Comparison of ENCODE assay signal across 8 cellular contexts in genomic region chr16:1645914-1646525, GRCh38.
A peak's percentile ranks its signal among the peaks of the same experiment; 100 is the strongest.
DNase-seq lines count a peak whose midpoint lies in the region; ATAC-seq and TF ChIP-seq lines count a peak whose summit lies in the region.

No MANE protein-coding gene starts in this region.

- H3K4me3 Mint-ChIP-seq in activated naive CD8-positive, alpha-beta T cell treated with anti-CD3 and anti-CD28 coated beads, Interleukin-2, amount 50 U/mL, for 24 hours, result no peak overlapping the region

- peak overlapping the region; percentile 35; the same call in 1 of the 2 replicates for H3K27ac ChIP-seq in RWPE1

- peaks cover 43% of the 10 kb centered on the region for H3K36me3 Mint-ChIP-seq in activated naive CD8-positive, alpha-beta T cell treated with anti-CD3 and anti-CD28 coated beads, Interleukin-2, amount 50 U/mL, for 24 hours (ENCODE audit: low read depth)

- ATAC-seq in activated naive CD8-positive, alpha-beta T cell treated with anti-CD3 and anti-CD28 coated beads, Interleukin-2, amount 50 U/mL, for 24 hours, result peak; percentile 80
- no peak for ATAC-seq in HG02588 (IDR thresholded peaks at IDR 0.05; ENCODE audit: unreplicated experiment)
- ATAC-seq in HG02798 (IDR thresholded peaks at IDR 0.05; ENCODE audit: poor library complexity, unreplicated experiment), result no peak
- ATAC-seq in HG03280 (IDR thresholded peaks at IDR 0.05; ENCODE audit: unreplicated experiment), result no peak
- ATAC-seq in GM18909 (IDR thresholded peaks at IDR 0.05; ENCODE audit: poor library complexity, unreplicated experiment), result no peak

- CTCF ChIA-PET in RWPE1 (lab: Yijun Ruan, JAX), result no interaction called here

- H3K4me1 Mint-ChIP-seq in activated naive CD8-positive, alpha-beta T cell treated with anti-CD3 and anti-CD28 coated beads, Interleukin-2, amount 50 U/mL, for 24 hours, result peaks cover 31% of the 10 kb centered on the region

- H3K9me3 Mint-ChIP-seq in activated naive CD8-positive, alpha-beta T cell treated with anti-CD3 and anti-CD28 coated beads, Interleukin-2, amount 50 U/mL, for 24 hours, result no peaks in the 10 kb centered on the region

- no peak for TF ChIP-seq CTCF in RWPE1 (conservative IDR thresholded peaks at IDR 0.05; ENCODE audit: low read depth)

- DNase-seq in DMS53 treated with DMSO at 0.1 percent for 48 hours (lab: John Stamatoyannopoulos, UW; ENCODE audit: unreplicated experiment), result peak; percentile 86
- DNase-seq in RWPE1 (ENCODE audit: low spot score), result peak; percentile 34
- peak; percentile 27 for DNase-seq in activated naive CD8-positive, alpha-beta T cell treated with anti-CD3 and anti-CD28 coated beads, Interleukin-2, amount 50 U/mL, for 24 hours
- DNase-seq in stimulated activated CD4-positive, alpha-beta T cell treated with anti-CD3 and anti-CD28 coated beads, Interleukin-12 subunit alpha, Interleukin-12 subunit beta, amount 100 ng/mL, for 24 hours (ENCODE audit: low read depth in 2 of 2), result peak; percentile 5 to 21

- peak overlapping the region; percentile 40 for H3K27ac Mint-ChIP-seq in activated naive CD8-positive, alpha-beta T cell treated with anti-CD3 and anti-CD28 coated beads, Interleukin-2, amount 50 U/mL, for 24 hours

- POLR2A ChIA-PET in RWPE1 (lab: Yijun Ruan, JAX; ENCODE audit: low non-redundant PET), result no interaction called here

- H3K27me3 Mint-ChIP-seq in activated naive CD8-positive, alpha-beta T cell treated with anti-CD3 and anti-CD28 coated beads, Interleukin-2, amount 50 U/mL, for 24 hours, result no peaks in the 10 kb centered on the region

Comparison
In these comparisons a context has a peak if more than half of its experiments do, and no peak if none do; other contexts are left out.
1. DNase-seq: peak in every context shown above with its lines; median percentile 86 in DMS53 treated with DMSO at 0.1 percent for 48 hours; 34 in RWPE1; 27 in activated naive CD8-positive, alpha-beta T cell treated with anti-CD3 and anti-CD28 coated beads, Interleukin-2, amount 50 U/mL, for 24 hours; 13 in stimulated activated CD4-positive, alpha-beta T cell treated with anti-CD3 and anti-CD28 coated beads, Interleukin-12 subunit alpha, Interleukin-12 subunit beta, amount 100 ng/mL, for 24 hours.